7 cellular contexts compared by ENCODE assay signal in genomic region chr19:2589060-2589425, GRCh38.
DNase-seq lines count a peak whose midpoint lies in the region; ATAC-seq and TF ChIP-seq lines count a peak whose summit lies in the region.
"Not testable (repeated sequence)": the region's sequence is repeated elsewhere in the genome, so short reads cannot be mapped to it uniquely, and the experiment has no call there.

No MANE protein-coding gene starts in this region.

- H3K9me3 ChIP-seq in heart left ventricle, right lobe of liver, ovary, spleen, tibial artery: not testable (repeated sequence)

- not testable (repeated sequence) for ATAC-seq in heart left ventricle, right lobe of liver

- H3K27me3 ChIP-seq in heart left ventricle; right lobe of liver; ovary; spleen (replicated peaks in 1 of 7); tibial artery: not testable (repeated sequence)

- peaks cover 35% of the 10 kb centered on the region for H3K4me1 Mint-ChIP-seq in chondrocyte (ENCODE audit: low read depth)

- peaks cover 0 to 19% (median 8%) of the 10 kb centered on the region in 12 donors for H3K4me1 ChIP-seq in heart left ventricle
- peaks cover 0 to 29% (median 12%) of the 10 kb centered on the region in 4 donors for H3K4me1 ChIP-seq in right lobe of liver
- not testable (repeated sequence) for H3K4me1 ChIP-seq in ovary (ENCODE audit: insufficient read depth)
- H3K4me1 ChIP-seq in spleen = peaks cover 0 to 33% (median 22%) of the 10 kb centered on the region in 6 donors
- peaks cover 0 to 24% (median 17%) of the 10 kb centered on the region in 4 donors for H3K4me1 ChIP-seq in tibial artery

- H3K4me3 ChIP-seq in heart left ventricle, right lobe of liver, ovary, spleen: not testable (repeated sequence)
- peak overlapping the region in 1 of 2 donors; percentile 17 for H3K4me3 ChIP-seq in tibial artery

- intact Hi-C loops in heart left ventricle (cut with DNase I); right lobe of liver (cut with DNase I); ovary (cut with DNase I); tibial artery (cut with DNase I; ENCODE audit: low total_unique reads): not testable (repeated sequence)
- intact Hi-C loops in spleen (cut with DNase I; ENCODE audit: low total_unique reads) = loop anchor here (10.0 kb wide), 1 partner anchor 54 kb away; no protein-coding TSS in a partner anchor

- TF ChIP-seq POLR2A in heart left ventricle (IDR thresholded peaks at IDR 0.05); right lobe of liver (IDR thresholded peaks at IDR 0.05); ovary (IDR thresholded peaks at IDR 0.05); spleen (IDR thresholded peaks at IDR 0.05): not testable (repeated sequence)

- TF ChIP-seq EP300 in ovary (IDR thresholded peaks at IDR 0.05) = not testable (repeated sequence)

- peak overlapping the region; percentile 70; the same call in 1 of the 2 replicates for H3K27ac ChIP-seq in VCaP
- peak overlapping the region in 9 of 12 donors; percentile 59 to 80 (median 65) for H3K27ac ChIP-seq in heart left ventricle
- peak overlapping the region; percentile 75 to 96 (median 95) for H3K27ac ChIP-seq in right lobe of liver
- peak overlapping the region; percentile 61 to 78 for H3K27ac ChIP-seq in ovary
- peak overlapping the region in 2 of 8 donors; percentile 50 for H3K27ac ChIP-seq in spleen
- H3K27ac ChIP-seq in tibial artery = peak overlapping the region; percentile 83 to 96

- 91 to 98% (median 96%) methylated on average over 9 of the region's 9 CpGs for WGBS in heart left ventricle, 4 donors
- WGBS in right lobe of liver (ENCODE audit: insufficient coverage, low coverage, low lambda C conversion rate, missing lambda C conversion rate) = 100% methylated on average over 1 of the region's 9 CpGs
- WGBS in ovary, 3 donors = 95 to 98% (median 98%) methylated on average over 9 of the region's 9 CpGs
- WGBS in spleen, 5 donors = 91 to 99% (median 98%) methylated on average over 9 of the region's 9 CpGs

- not testable (repeated sequence) for H3K36me3 ChIP-seq in heart left ventricle, right lobe of liver, ovary, spleen, tibial artery

- H3K9me3 Mint-ChIP-seq in chondrocyte (ENCODE audit: low read depth) = not testable (repeated sequence)

- peak; percentile 70 for DNase-seq in chondrocyte (ENCODE audit: low spot score)
- DNase-seq in heart left ventricle = peak in 1 of 5 donors; percentile 7
- DNase-seq in right lobe of liver = not testable (repeated sequence)
- DNase-seq in ovary = peak in 2 of 5 donors; percentile 21 to 35
- peak; percentile 48 for DNase-seq in spleen
- DNase-seq in tibial artery = peak in 1 of 2 donors; percentile 54

- TF ChIP-seq CTCF in VCaP (conservative IDR thresholded peaks at IDR 0.05); chondrocyte (IDR thresholded peaks at IDR 0.05); heart left ventricle (IDR thresholded peaks at IDR 0.05); right lobe of liver (IDR thresholded peaks at IDR 0.05); ovary (IDR thresholded peaks at IDR 0.05); spleen (IDR thresholded peaks at IDR 0.05 in 8 of 11, conservative IDR thresholded peaks at IDR 0.05 in 3 of 11); tibial artery (IDR thresholded peaks at IDR 0.05): not testable (repeated sequence)

- H3K36me3 Mint-ChIP-seq in chondrocyte (ENCODE audit: low read depth) = not testable (repeated sequence)

- not testable (repeated sequence) for H3K27me3 Mint-ChIP-seq in chondrocyte (ENCODE audit: low read depth)

- not testable (repeated sequence) for H3K27ac Mint-ChIP-seq in chondrocyte (ENCODE audit: unreplicated experiment)

- H3K4me3 Mint-ChIP-seq in chondrocyte (ENCODE audit: unreplicated experiment) = not testable (repeated sequence)
